24 cellular contexts compared by ENCODE assay signal in the genomic region with DNA sequence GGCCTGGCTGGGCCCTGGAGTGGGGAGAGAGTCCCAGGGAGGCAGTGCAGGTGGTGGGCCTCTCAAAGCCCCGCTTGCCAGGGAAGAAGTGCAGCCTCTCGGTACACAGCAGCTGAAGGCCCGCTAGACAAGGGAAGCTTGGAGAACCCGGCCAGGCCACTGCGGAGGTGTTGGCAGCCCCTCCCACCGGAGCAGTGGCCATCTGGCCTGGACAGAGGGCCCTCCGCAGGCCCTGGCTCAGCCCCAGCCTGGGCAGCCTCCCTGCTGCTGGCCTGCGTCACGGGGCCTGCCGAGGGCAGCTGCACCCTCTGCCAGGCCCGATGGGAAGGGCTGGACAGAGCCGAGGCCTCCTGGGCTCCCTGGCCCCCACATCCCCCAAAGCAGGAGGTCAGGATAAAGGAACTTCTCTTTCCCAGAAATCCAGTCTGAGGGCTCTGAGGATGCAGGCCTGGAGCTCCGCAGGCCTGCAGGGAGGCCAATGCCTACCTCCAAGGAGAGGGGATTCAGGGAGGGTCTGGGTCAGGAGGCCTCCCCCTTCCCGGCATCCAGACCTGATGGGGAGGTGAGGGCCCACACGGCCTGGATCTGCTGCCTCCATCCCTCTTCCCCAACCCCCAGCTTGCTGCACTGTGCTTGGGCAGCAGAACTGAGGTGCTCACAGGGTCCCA. TPM values are rescaled to one million over a fixed set of nuclear protein-coding genes. Genes with fewer than 3 reads are reported as not detected.
A peak's percentile ranks its signal among the peaks of the same experiment; 100 is the strongest.
DNase-seq lines count a peak whose midpoint lies in the region; ATAC-seq and TF ChIP-seq lines count a peak whose summit lies in the region.
"Had no signal": no experiment of that assay in that cellular context is flagged by ENCODE, and none has a peak within 500 bp of the region (broad histone marks: within the 10 kb centered on the region; RNA-seq: fewer than 3 reads in every experiment).

No MANE protein-coding gene starts in this region.

- H3K4me1 Mint-ChIP-seq in stimulated activated naive B cell treated with anti-CD40 and anti-IgM and Interleukin-4, amounts not matched to agents 10 μg/mL and 1 μg/mL and 100 μg/mL, for 72 hours, result peaks cover 2 to 4% of the 10 kb centered on the region in 2 donors

- peak in 7 of 56 donors; percentile 9 to 34 (median 21) for TF ChIP-seq CTCF in dorsolateral prefrontal cortex (IDR thresholded peaks at IDR 0.05 in 54 of 56, conservative IDR thresholded peaks at IDR 0.05 in 2 of 56; ENCODE audit: low read depth in 1 of 56, partially characterized antibody in 56 of 56)

- H3K27me3 Mint-ChIP-seq in stimulated activated naive B cell treated with anti-CD40 and anti-IgM and Interleukin-4, amounts not matched to agents 10 μg/mL and 1 μg/mL and 100 μg/mL, for 72 hours, result peaks cover 33 to 44% of the 10 kb centered on the region in 2 donors

- H3K27me3 ChIP-seq in dorsolateral prefrontal cortex, result no peaks in the 10 kb centered on the region

- intact Hi-C loops in Right ventricle myocardium inferior (cut with DNase I), result no loop called here
- intact Hi-C loops in cardiac septum (cut with DNase I), result no loop called here
- intact Hi-C loops in dorsolateral prefrontal cortex (cut with DNase I), result loop anchor here in 1 of 2 donors (2.0 kb wide), 1 partner anchor 46 kb away; the partner anchor contains the start of gene MAPT

- ATAC-seq in Right ventricle myocardium inferior, result peak; percentile 67
- no peak for ATAC-seq in stimulated activated naive B cell treated with anti-CD40 and anti-IgM and Interleukin-4, amounts not matched to agents 10 μg/mL and 1 μg/mL and 100 μg/mL, for 72 hours (replicated peaks)
- ATAC-seq: activated CD8-positive, alpha-beta T cell treated with anti-CD3 and anti-CD28 coated beads, Interleukin-2, amount 10 ng/mL, durations not matched to agents 7 days and 5 days; activated T-cell treated with anti-CD3 and anti-CD28 coated beads, Interleukin-2, amount 50 U/mL, for 72 hours; effector memory CD8-positive, alpha-beta T cell had no signal

- H3K36me3 Mint-ChIP-seq in stimulated activated naive B cell treated with anti-CD40 and anti-IgM and Interleukin-4, amounts not matched to agents 10 μg/mL and 1 μg/mL and 100 μg/mL, for 72 hours, result no peaks in the 10 kb centered on the region
- H3K36me3 Mint-ChIP-seq: activated naive CD8-positive, alpha-beta T cell treated with anti-CD3 and anti-CD28 coated beads for 36 hours; type B pancreatic cell had no signal

- no peak for DNase-seq in Right ventricle myocardium inferior (ENCODE audit: missing footprints)
- no peak for DNase-seq in cardiac septum (ENCODE audit: low spot score)
- DNase-seq in dorsolateral prefrontal cortex, result peak; percentile 40 to 95 (median 76)
- DNase-seq in midbrain (lab: John Stamatoyannopoulos, UW), result peak; percentile 89
- DNase-seq in superior temporal gyrus (ENCODE audit: extremely low spot score), result peak; percentile 76
- DNase-seq in NCI-H1694 treated with DMSO at 0.1 percent for 48 hours (lab: John Stamatoyannopoulos, UW), result no peak
- no peak for DNase-seq in SKM-1 treated with dmso at 0.1 percent for 144 hours (lab: John Stamatoyannopoulos, UW; ENCODE audit: unreplicated experiment)
- DNase-seq in stimulated activated naive B cell treated with anti-CD40 and anti-IgM and Interleukin-4, amounts not matched to agents 10 μg/mL and 1 μg/mL and 100 μg/mL, for 72 hours, result no peak
- DNase-seq: activated CD8-positive, alpha-beta T cell treated with anti-CD3 and anti-CD28 coated beads, Interleukin-2, amount 10 ng/mL, durations not matched to agents 7 days and 5 days; activated naive CD8-positive, alpha-beta T cell treated with anti-CD3 and anti-CD28 coated beads for 36 hours; activated T-cell treated with anti-CD3 and anti-CD28 coated beads, Interleukin-2, amount 50 U/mL, for 72 hours; effector memory CD8-positive, alpha-beta T cell; H9; Kasumi-1; NCI-H1417 treated with DMSO at 0.1 percent for 48 hours; stimulated activated CD4-positive, alpha-beta T cell treated with anti-CD3 and anti-CD28 coated beads, Interleukin-15, amount 100 ng/mL, for 24 hours; stimulated activated naive CD4-positive, alpha-beta T cell treated with Interleukin-2 at 50 U/mL for 16 hours had no signal

- no peak overlapping the region for H3K4me3 Mint-ChIP-seq in stimulated activated naive B cell treated with anti-CD40 and anti-IgM and Interleukin-4, amounts not matched to agents 10 μg/mL and 1 μg/mL and 100 μg/mL, for 72 hours
- H3K4me3 Mint-ChIP-seq: activated CD8-positive, alpha-beta T cell treated with anti-CD3 and anti-CD28 coated beads, Interleukin-2, amount 10 ng/mL, durations not matched to agents 7 days and 5 days; activated naive CD8-positive, alpha-beta T cell treated with anti-CD3 and anti-CD28 coated beads for 36 hours; activated T-cell treated with anti-CD3 and anti-CD28 coated beads, Interleukin-2, amount 50 U/mL, for 72 hours; effector memory CD8-positive, alpha-beta T cell; H9; type B pancreatic cell had no signal

- H3K27ac Mint-ChIP-seq in stimulated activated naive B cell treated with anti-CD40 and anti-IgM and Interleukin-4, amounts not matched to agents 10 μg/mL and 1 μg/mL and 100 μg/mL, for 72 hours, result no peak overlapping the region
- H3K27ac Mint-ChIP-seq: activated CD8-positive, alpha-beta T cell treated with anti-CD3 and anti-CD28 coated beads, Interleukin-2, amount 10 ng/mL, durations not matched to agents 7 days and 5 days; activated naive CD8-positive, alpha-beta T cell treated with anti-CD3 and anti-CD28 coated beads for 36 hours; activated T-cell treated with anti-CD3 and anti-CD28 coated beads, Interleukin-2, amount 50 U/mL, for 72 hours; effector memory CD8-positive, alpha-beta T cell; type B pancreatic cell had no signal

- H3K27ac ChIP-seq in dorsolateral prefrontal cortex, result peak overlapping the region in 53 of 59 donors; percentile 18 to 91 (median 73)
- H3K27ac ChIP-seq: BLaER1, prostate gland, VCaP had no signal

- no peaks in the 10 kb centered on the region for H3K9me3 Mint-ChIP-seq in stimulated activated naive B cell treated with anti-CD40 and anti-IgM and Interleukin-4, amounts not matched to agents 10 μg/mL and 1 μg/mL and 100 μg/mL, for 72 hours
- H3K9me3 Mint-ChIP-seq: activated naive CD8-positive, alpha-beta T cell treated with anti-CD3 and anti-CD28 coated beads for 36 hours; activated T-cell treated with anti-CD3 and anti-CD28 coated beads, Interleukin-2, amount 50 U/mL, for 72 hours; effector memory CD8-positive, alpha-beta T cell; H9; type B pancreatic cell had no signal

- H3K4me3 ChIP-seq in dorsolateral prefrontal cortex, result no peak overlapping the region
- H3K4me3 ChIP-seq: BLaER1, prostate gland had no signal

RNA-seq across cellular contexts. Expression of gene SPPL2C, which starts 4.3 kb away (rescaled TPM):
- total RNA-seq in Right ventricle myocardium inferior (not detected), cardiac septum (not detected), dorsolateral prefrontal cortex (1 to 10 TPM in 59 of 120 experiments, under 1 TPM in 58, not detected in 3; 0.14 to 4.9 (median 1.0) TPM)
- total RNA-seq: A172; activated CD8-positive, alpha-beta T cell treated with anti-CD3 and anti-CD28 coated beads, Interleukin-2, amount 10 ng/mL, durations not matched to agents 7 days and 5 days; activated naive CD8-positive, alpha-beta T cell treated with anti-CD3 and anti-CD28 coated beads for 36 hours; activated T-cell treated with anti-CD3 and anti-CD28 coated beads, Interleukin-2, amount 50 U/mL, for 72 hours; bronchial epithelial cell; H9; liver had no signal

RNA-seq across cellular contexts. Expression of gene MAPT, which starts 45.4 kb away (rescaled TPM):
- total RNA-seq in Right ventricle myocardium inferior, result 39.3 TPM
- total RNA-seq in cardiac septum, result 44.4 TPM
- 100 to 1,000 TPM; 323 to 524 (median 437) TPM for total RNA-seq in dorsolateral prefrontal cortex

Comparison
In these comparisons a context has a peak if more than half of its experiments do, and no peak if none do; other contexts are left out.
1. DNase-seq: peak in dorsolateral prefrontal cortex (10 of 10), midbrain (single experiment) and superior temporal gyrus (single experiment); none in Right ventricle myocardium inferior (single experiment), cardiac septum (single experiment), NCI-H1694 treated with DMSO at 0.1 percent for 48 hours (single experiment), SKM-1 treated with dmso at 0.1 percent for 144 hours (single experiment) and stimulated activated naive B cell treated with anti-CD40 and anti-IgM and Interleukin-4, amounts not matched to agents 10 μg/mL and 1 μg/mL and 100 μg/mL, for 72 hours (single experiment).